In genomic region chr1:214694769-214695168, GRCh38 we compare ENCODE assay signal across 40 cellular contexts.
"Had no signal": no experiment of that assay in that cellular context is flagged by ENCODE, and none has a peak within 500 bp of the region (broad histone marks: within the 10 kb centered on the region; RNA-seq: fewer than 3 reads in every experiment).

No MANE protein-coding gene starts in this region.

- H3K4me1 ChIP-seq: adrenal gland, body of pancreas, breast epithelium had no signal

- H3K27ac Mint-ChIP-seq: activated B cell treated with CpG ODN at 0.5 μM for 24 hours; activated CD4-positive, alpha-beta memory T cell treated with anti-CD3 and anti-CD28 coated beads for 36 hours; activated CD4-positive, alpha-beta T cell treated with anti-CD3 and anti-CD28 coated beads, Interleukin-2, amount 10 ng/mL, durations not matched to agents 24 days and 14 days; activated CD8-positive, alpha-beta T cell treated with anti-CD3 and anti-CD28 coated beads for 36 hours; activated naive CD4-positive, alpha-beta T cell treated with anti-CD3 and anti-CD28 coated beads for 36 hours; activated naive CD4-positive, alpha-beta T cell treated with anti-CD3 and anti-CD28 coated beads, Interleukin-2, amount 50 U/mL, for 72 hours; activated naive CD8-positive, alpha-beta T cell treated with anti-CD3 and anti-CD28 coated beads for 36 hours; activated T-cell treated with anti-CD3 and anti-CD28 coated beads, Interleukin-2, amount 50 U/mL, for 72 hours; activated T-helper 1 cell treated with anti-CD3 and anti-CD28 coated beads, Interleukin-12 subunit alpha, Interleukin-12 subunit beta, Interleukin-2, Interleukin-4 antibody, amounts not matched to agents 30 ng/mL and 10 ng/mL and 1 ng/mL, durations not matched to agents 14 hours and 24 hours and 36 hours; activated T-helper 17 cell treated with anti-CD3 and anti-CD28 coated beads, Interleukin-2, amount 50 U/mL, for 72 hours; T-helper 1 cell treated with Interleukin-12 subunit alpha and Interleukin-12 subunit beta and Interleukin-4 antibody, amounts not matched to agents 30 μg/mL and 1 μg/mL, for 36 hours; T-helper 2 cell treated with Interferon-gamma antibody and Interleukin-4, amounts not matched to agents 5 μg/mL and 100 μg/mL, for 36 hours had no signal

- H3K36me3 Mint-ChIP-seq: activated CD4-positive, alpha-beta memory T cell treated with anti-CD3 and anti-CD28 coated beads for 36 hours; activated naive CD4-positive, alpha-beta T cell treated with anti-CD3 and anti-CD28 coated beads, Interleukin-2, amount 50 U/mL, for 72 hours; activated naive CD8-positive, alpha-beta T cell treated with anti-CD3 and anti-CD28 coated beads for 36 hours had no signal

- DNase-seq: activated B cell treated with CpG ODN at 0.5 μM for 24 hours; activated CD4-positive, alpha-beta memory T cell treated with anti-CD3 and anti-CD28 coated beads for 36 hours; activated CD4-positive, alpha-beta T cell treated with anti-CD3 and anti-CD28 coated beads for 4 hours; activated CD4-positive, alpha-beta T cell treated with anti-CD3 and anti-CD28 coated beads, Interleukin-2, amount 10 ng/mL, durations not matched to agents 24 days and 14 days; activated CD4-positive, alpha-beta T cell treated with anti-CD3 and anti-CD28 coated beads, Interleukin-2, amount 50 U/mL, for 1 hour; activated CD4-positive, alpha-beta T cell treated with anti-CD3 and anti-CD28 coated beads, Interleukin-2, amount 50 U/mL, for 4 hours; activated CD4-positive, CD25-positive, alpha-beta regulatory T cell treated with anti-CD3 and anti-CD28 coated beads, Interleukin-2, amount 50 U/mL, for 72 hours; activated CD8-positive, alpha-beta memory T cell treated with anti-CD3 and anti-CD28 coated beads, Interleukin-2, amount 50 U/mL, for 4 hours; activated CD8-positive, alpha-beta T cell treated with anti-CD3 and anti-CD28 coated beads for 36 hours; activated effector memory CD4-positive, alpha-beta T cell treated with anti-CD3 and anti-CD28 coated beads, Interleukin-2, amount 50 U/mL, for 16 hours; activated gamma-delta T cell treated with Interleukin-2 at 50 U/mL for 16 hours; activated naive CD4-positive, alpha-beta T cell; activated naive CD4-positive, alpha-beta T cell treated with anti-CD3 and anti-CD28 coated beads for 36 hours; activated naive CD4-positive, alpha-beta T cell treated with anti-CD3 and anti-CD28 coated beads, Interleukin-2, amount 50 U/mL, for 16 hours; activated naive CD8-positive, alpha-beta T cell treated with anti-CD3 and anti-CD28 coated beads for 36 hours; activated T-cell treated with anti-CD3 and anti-CD28 coated beads for 4 hours; activated T-cell treated with anti-CD3 and anti-CD28 coated beads, Interleukin-2, amount 50 U/mL, for 1 hour; activated T-cell treated with anti-CD3 and anti-CD28 coated beads, Interleukin-2, amount 50 U/mL, for 4 hours; activated T-cell treated with anti-CD3 and anti-CD28 coated beads, Interleukin-2, amount 50 U/mL, for 72 hours; adrenal gland; amniotic stem cell; aorta; body of pancreas; brain microvascular endothelial cell; caudate nucleus; cerebellar nuclear complex; T-helper 1 cell; T-helper 2 cell; T-helper 9 cell had no signal

- H3K4me1 Mint-ChIP-seq: activated B cell treated with CpG ODN at 0.5 μM for 24 hours; activated CD4-positive, alpha-beta T cell treated with anti-CD3 and anti-CD28 coated beads, Interleukin-2, amount 10 ng/mL, durations not matched to agents 24 days and 14 days; activated naive CD8-positive, alpha-beta T cell treated with anti-CD3 and anti-CD28 coated beads for 36 hours; activated T-helper 17 cell treated with anti-CD3 and anti-CD28 coated beads, Interleukin-2, amount 50 U/mL, for 72 hours; central memory CD8-positive, alpha-beta T cell had no signal

- H3K4me3 Mint-ChIP-seq: activated B cell treated with CpG ODN at 0.5 μM for 24 hours; activated CD4-positive, alpha-beta memory T cell treated with anti-CD3 and anti-CD28 coated beads for 36 hours; activated CD4-positive, alpha-beta T cell treated with anti-CD3 and anti-CD28 coated beads, Interleukin-2, amount 10 ng/mL, durations not matched to agents 24 days and 14 days; activated CD8-positive, alpha-beta T cell treated with anti-CD3 and anti-CD28 coated beads for 36 hours; activated naive CD4-positive, alpha-beta T cell treated with anti-CD3 and anti-CD28 coated beads for 36 hours; activated naive CD8-positive, alpha-beta T cell treated with anti-CD3 and anti-CD28 coated beads for 36 hours; activated T-cell treated with anti-CD3 and anti-CD28 coated beads, Interleukin-2, amount 50 U/mL, for 4 hours; activated T-cell treated with anti-CD3 and anti-CD28 coated beads, Interleukin-2, amount 50 U/mL, for 72 hours; activated T-helper 1 cell treated with anti-CD3 and anti-CD28 coated beads, Interleukin-12 subunit alpha, Interleukin-12 subunit beta, Interleukin-2, Interleukin-4 antibody, amounts not matched to agents 30 ng/mL and 10 ng/mL and 1 ng/mL, durations not matched to agents 14 hours and 24 hours and 36 hours; activated T-helper 17 cell treated with anti-CD3 and anti-CD28 coated beads, Interleukin-2, amount 50 U/mL, for 72 hours; central memory CD8-positive, alpha-beta T cell; T-helper 1 cell treated with Interleukin-12 subunit alpha and Interleukin-12 subunit beta and Interleukin-4 antibody, amounts not matched to agents 30 μg/mL and 1 μg/mL, for 36 hours; T-helper 2 cell treated with Interferon-gamma antibody and Interleukin-4, amounts not matched to agents 5 μg/mL and 100 μg/mL, for 36 hours had no signal

- H3K9me3 Mint-ChIP-seq: activated B cell treated with CpG ODN at 0.5 μM for 24 hours; activated CD4-positive, alpha-beta memory T cell treated with anti-CD3 and anti-CD28 coated beads for 36 hours; activated CD4-positive, alpha-beta T cell treated with anti-CD3 and anti-CD28 coated beads, Interleukin-2, amount 10 ng/mL, durations not matched to agents 24 days and 14 days; activated CD8-positive, alpha-beta T cell treated with anti-CD3 and anti-CD28 coated beads for 36 hours; activated naive CD4-positive, alpha-beta T cell treated with anti-CD3 and anti-CD28 coated beads for 36 hours; activated naive CD4-positive, alpha-beta T cell treated with anti-CD3 and anti-CD28 coated beads, Interleukin-2, amount 50 U/mL, for 72 hours; activated naive CD8-positive, alpha-beta T cell treated with anti-CD3 and anti-CD28 coated beads for 36 hours; activated T-cell treated with anti-CD3 and anti-CD28 coated beads, Interleukin-2, amount 50 U/mL, for 4 hours; activated T-cell treated with anti-CD3 and anti-CD28 coated beads, Interleukin-2, amount 50 U/mL, for 72 hours; activated T-helper 1 cell treated with anti-CD3 and anti-CD28 coated beads, Interleukin-12 subunit alpha, Interleukin-12 subunit beta, Interleukin-2, Interleukin-4 antibody, amounts not matched to agents 30 ng/mL and 10 ng/mL and 1 ng/mL, durations not matched to agents 14 hours and 24 hours and 36 hours; activated T-helper 17 cell treated with anti-CD3 and anti-CD28 coated beads, Interleukin-2, amount 50 U/mL, for 72 hours; T-helper 1 cell treated with Interleukin-12 subunit alpha and Interleukin-12 subunit beta and Interleukin-4 antibody, amounts not matched to agents 30 μg/mL and 1 μg/mL, for 36 hours; T-helper 2 cell treated with Interferon-gamma antibody and Interleukin-4, amounts not matched to agents 5 μg/mL and 100 μg/mL, for 36 hours had no signal

- H3K27me3 ChIP-seq: adrenal gland, body of pancreas, brain microvascular endothelial cell, breast epithelium, cardiac muscle cell had no signal

- FAIRE-seq: astrocyte, TTC549 had no signal

- H3K27ac ChIP-seq: adrenal gland, body of pancreas, brain microvascular endothelial cell, breast epithelium, cardiac muscle cell, VCaP had no signal

- H3K9me3 ChIP-seq: adrenal gland, body of pancreas had no signal

- H3K36me3 ChIP-seq: adrenal gland, brain microvascular endothelial cell, breast epithelium, cardiac muscle cell had no signal

- H3K27me3 Mint-ChIP-seq: activated B cell treated with CpG ODN at 0.5 μM for 24 hours; activated CD8-positive, alpha-beta T cell treated with anti-CD3 and anti-CD28 coated beads for 36 hours; activated naive CD8-positive, alpha-beta T cell treated with anti-CD3 and anti-CD28 coated beads for 36 hours; activated T-helper 17 cell treated with anti-CD3 and anti-CD28 coated beads, Interleukin-2, amount 50 U/mL, for 72 hours had no signal

- H3K4me3 ChIP-seq: adrenal gland, body of pancreas, breast epithelium, cardiac muscle cell had no signal

- ATAC-seq: activated CD8-positive, alpha-beta T cell treated with anti-CD3 and anti-CD28 coated beads for 36 hours; activated naive CD4-positive, alpha-beta T cell treated with anti-CD3 and anti-CD28 coated beads, Interleukin-2, amount 50 U/mL, for 72 hours; activated T-cell treated with anti-CD3 and anti-CD28 coated beads, Interleukin-2, amount 50 U/mL, for 4 hours; activated T-cell treated with anti-CD3 and anti-CD28 coated beads, Interleukin-2, amount 50 U/mL, for 72 hours; activated T-helper 17 cell treated with anti-CD3 and anti-CD28 coated beads, Interleukin-2, amount 50 U/mL, for 72 hours; body of pancreas had no signal
